ENCODE assay signal across 26 cellular contexts in genomic region chr1:211687462-211688215, GRCh38. TPM values are rescaled to one million over a fixed set of nuclear protein-coding genes. Genes with fewer than 3 reads are reported as not detected.
DNase-seq lines count a peak whose midpoint lies in the region; ATAC-seq and TF ChIP-seq lines count a peak whose summit lies in the region.
"Had no signal": no experiment of that assay in that cellular context is flagged by ENCODE, and none has a peak within 500 bp of the region (broad histone marks: within the 10 kb centered on the region; RNA-seq: fewer than 3 reads in every experiment).

No MANE protein-coding gene starts in this region.

- peak overlapping the region; percentile 65 for H3K27ac Mint-ChIP-seq in activated CD8-positive, alpha-beta memory T cell treated with anti-CD3 and anti-CD28 coated beads, Interleukin-2, amount 10 ng/mL, durations not matched to agents 7 days and 5 days
- H3K27ac Mint-ChIP-seq in HFFc6, result no peak overlapping the region
- H3K27ac Mint-ChIP-seq in activated CD8-positive, alpha-beta T cell treated with anti-CD3 and anti-CD28 coated beads, Interleukin-2, amount 10 ng/mL, durations not matched to agents 7 days and 5 days, result peak overlapping the region; percentile 31
- H3K27ac Mint-ChIP-seq: nephron had no signal

- H3K9me3 Mint-ChIP-seq in activated CD8-positive, alpha-beta memory T cell treated with anti-CD3 and anti-CD28 coated beads, Interleukin-2, amount 10 ng/mL, durations not matched to agents 7 days and 5 days (ENCODE audit: low read depth), result no peaks in the 10 kb centered on the region
- no peaks in the 10 kb centered on the region for H3K9me3 Mint-ChIP-seq in HFFc6
- no peaks in the 10 kb centered on the region for H3K9me3 Mint-ChIP-seq in activated CD8-positive, alpha-beta T cell treated with anti-CD3 and anti-CD28 coated beads, Interleukin-2, amount 10 ng/mL, durations not matched to agents 7 days and 5 days (ENCODE audit: insufficient read depth)
- H3K9me3 Mint-ChIP-seq: nephron had no signal

- peaks cover 17% of the 10 kb centered on the region for H3K4me1 Mint-ChIP-seq in activated CD8-positive, alpha-beta memory T cell treated with anti-CD3 and anti-CD28 coated beads, Interleukin-2, amount 10 ng/mL, durations not matched to agents 7 days and 5 days
- peaks cover 13% of the 10 kb centered on the region; the same call in 1 of the 2 replicates for H3K4me1 Mint-ChIP-seq in HFFc6 (ENCODE audit: low read depth)
- H3K4me1 Mint-ChIP-seq in activated CD8-positive, alpha-beta T cell treated with anti-CD3 and anti-CD28 coated beads, Interleukin-2, amount 10 ng/mL, durations not matched to agents 7 days and 5 days (ENCODE audit: low read depth), result peaks cover 21% of the 10 kb centered on the region

- peak overlapping the region; percentile 59 for H3K4me3 Mint-ChIP-seq in activated CD8-positive, alpha-beta memory T cell treated with anti-CD3 and anti-CD28 coated beads, Interleukin-2, amount 10 ng/mL, durations not matched to agents 7 days and 5 days
- H3K4me3 Mint-ChIP-seq in HFFc6, result peak overlapping the region; percentile 60; the same call in 1 of the 2 replicates
- peak overlapping the region; percentile 12 for H3K4me3 Mint-ChIP-seq in activated CD8-positive, alpha-beta T cell treated with anti-CD3 and anti-CD28 coated beads, Interleukin-2, amount 10 ng/mL, durations not matched to agents 7 days and 5 days
- H3K4me3 Mint-ChIP-seq: nephron had no signal

- TF ChIP-seq CTCF in HFFc6 (IDR thresholded peaks at IDR 0.05), result no peak

- no peak overlapping the region for H2BK15ac ChIP-seq in neuronal stem cell (ENCODE audit: low read length)

- WGBS in neuronal stem cell (ENCODE audit: extremely low coverage in 2 of 2, insufficient read length in 2 of 2, insufficient replicate concordance in 1 of 2), 2 donors, result no CpG with 5 or more reads among the region's 16 CpGs

- H3K4ac ChIP-seq in neuronal stem cell (ENCODE audit: low read length), result no peak overlapping the region

- no peak overlapping the region for H3K4me3 ChIP-seq in neuronal stem cell (ENCODE audit: low read length in 2 of 2)
- H3K4me3 ChIP-seq: A549, cardiac muscle cell, prostate gland, skin epidermis had no signal

- H3K9ac ChIP-seq in neuronal stem cell (ENCODE audit: low read depth, low read length, poor library complexity), result no peak overlapping the region

- H3K9me3 ChIP-seq in neuronal stem cell (replicated peaks in 1 of 2; ENCODE audit: control insufficient read depth in 2 of 2, insufficient read depth in 1 of 2, low read depth in 1 of 2, low read length in 2 of 2), result no peaks in the 10 kb centered on the region
- H3K9me3 ChIP-seq: A549, prostate gland had no signal

- H4K91ac ChIP-seq in neuronal stem cell (ENCODE audit: low read depth, low read length, poor library complexity), result no peak overlapping the region

- no peak overlapping the region for H3K4me2 ChIP-seq in neuronal stem cell (ENCODE audit: insufficient read depth, low read length, poor library complexity, severe bottlenecking)
- H3K4me2 ChIP-seq: A549 had no signal

- no peak overlapping the region for H3K27ac ChIP-seq in neuronal stem cell (replicated peaks; ENCODE audit: low read length)
- H3K27ac ChIP-seq: A549, cardiac muscle cell, prostate gland, skin epidermis had no signal

- POLR2A ChIA-PET in activated CD8-positive, alpha-beta T cell treated with anti-CD3 and anti-CD28 coated beads, Interleukin-2, amount 10 ng/mL, durations not matched to agents 7 days and 5 days (lab: Charles Lee), result no interaction called here

- H3K79me1 ChIP-seq in neuronal stem cell (ENCODE audit: low read depth, low read length), result no peaks in the 10 kb centered on the region

- H2BK120ac ChIP-seq in neuronal stem cell (ENCODE audit: low read depth, low read length), result no peak overlapping the region

- no peaks in the 10 kb centered on the region for H3K36me3 Mint-ChIP-seq in activated CD8-positive, alpha-beta memory T cell treated with anti-CD3 and anti-CD28 coated beads, Interleukin-2, amount 10 ng/mL, durations not matched to agents 7 days and 5 days
- no peaks in the 10 kb centered on the region for H3K36me3 Mint-ChIP-seq in HFFc6 (ENCODE audit: low read depth)
- no peaks in the 10 kb centered on the region for H3K36me3 Mint-ChIP-seq in activated CD8-positive, alpha-beta T cell treated with anti-CD3 and anti-CD28 coated beads, Interleukin-2, amount 10 ng/mL, durations not matched to agents 7 days and 5 days (ENCODE audit: low read depth)

- H3K23ac ChIP-seq in neuronal stem cell (ENCODE audit: low read depth, low read length, poor library complexity), result no peak overlapping the region

- H3K36me3 ChIP-seq in neuronal stem cell (replicated peaks in 1 of 2; ENCODE audit: control insufficient read depth in 2 of 2, insufficient read depth in 2 of 2, low read length in 2 of 2), result no peaks in the 10 kb centered on the region
- H3K36me3 ChIP-seq: cardiac muscle cell, prostate gland had no signal

- no peak overlapping the region for H2BK5ac ChIP-seq in neuronal stem cell (ENCODE audit: low read length)

- no peak overlapping the region for H2AK5ac ChIP-seq in neuronal stem cell (ENCODE audit: low read depth, low read length)

- peaks cover 0 to 2% of the 10 kb centered on the region in 2 donors for H3K4me1 ChIP-seq in neuronal stem cell (ENCODE audit: control insufficient read depth in 2 of 2, insufficient read depth in 1 of 2, low read depth in 1 of 2, low read length in 2 of 2)
- H3K4me1 ChIP-seq: A549, prostate gland had no signal

- H2BK12ac ChIP-seq in neuronal stem cell (ENCODE audit: low read length), result no peak overlapping the region

- H3K14ac ChIP-seq in neuronal stem cell (ENCODE audit: low read length), result no peak overlapping the region

- peaks cover 0 to 3% (median 0%) of the 10 kb centered on the region in 3 experiments for H3K27me3 ChIP-seq in neuronal stem cell (ENCODE audit: control insufficient read depth in 3 of 3, insufficient read depth in 3 of 3, low read depth in 1 of 3, low read length in 3 of 3)
- H3K27me3 ChIP-seq: cardiac muscle cell had no signal

- peak; percentile 50 for DNase-seq in activated CD8-positive, alpha-beta memory T cell treated with anti-CD3 and anti-CD28 coated beads, Interleukin-2, amount 10 ng/mL, durations not matched to agents 7 days and 5 days
- DNase-seq in activated CD8-positive, alpha-beta memory T cell treated with anti-CD3 and anti-CD28 coated beads, Interleukin-2, amount 50 U/mL, for 4 hours, result no peak
- DNase-seq in HFFc6, result no peak
- DNase-seq in activated CD8-positive, alpha-beta T cell treated with anti-CD3 and anti-CD28 coated beads, Interleukin-2, amount 10 ng/mL, durations not matched to agents 7 days and 5 days, result no peak
- DNase-seq in neuronal stem cell (ENCODE audit: low spot score), result no peak
- DNase-seq in Ammon's horn (ENCODE audit: low spot score), result no peak
- DNase-seq: activated CD8-positive, alpha-beta memory T cell treated with anti-CD3 and anti-CD28 coated beads for 24 hours; activated effector memory CD4-positive, alpha-beta T cell treated with anti-CD3 and anti-CD28 coated beads, Interleukin-2, amount 50 U/mL, for 16 hours; amygdala; dermis blood vessel endothelial cell; foreskin fibroblast; hippocampal formation; Kasumi-1; mammary epithelial cell; NCI-H1105 treated with DMSO at 0.1 percent for 48 hours; NCI-H510A; stimulated activated CD4-positive, alpha-beta T cell treated with anti-CD3 and anti-CD28 coated beads, Interleukin-2, amount 100 ng/mL, for 48 hours; substantia nigra; SW 1271 had no signal

- H4K8ac ChIP-seq in neuronal stem cell (ENCODE audit: low read depth, low read length), result no peak overlapping the region

- H3K27me3 Mint-ChIP-seq in activated CD8-positive, alpha-beta memory T cell treated with anti-CD3 and anti-CD28 coated beads, Interleukin-2, amount 10 ng/mL, durations not matched to agents 7 days and 5 days, result no peaks in the 10 kb centered on the region
- H3K27me3 Mint-ChIP-seq in HFFc6 (ENCODE audit: insufficient read depth), result peaks cover 41% of the 10 kb centered on the region
- H3K27me3 Mint-ChIP-seq in activated CD8-positive, alpha-beta T cell treated with anti-CD3 and anti-CD28 coated beads, Interleukin-2, amount 10 ng/mL, durations not matched to agents 7 days and 5 days (ENCODE audit: low read depth), result peaks cover 8% of the 10 kb centered on the region

- H2AFZ ChIP-seq in neuronal stem cell (ENCODE audit: low read length), result no peak overlapping the region

- no peak for ATAC-seq in activated CD8-positive, alpha-beta memory T cell treated with anti-CD3 and anti-CD28 coated beads, Interleukin-2, amount 10 ng/mL, durations not matched to agents 7 days and 5 days
- ATAC-seq in activated CD8-positive, alpha-beta T cell treated with anti-CD3 and anti-CD28 coated beads, Interleukin-2, amount 10 ng/mL, durations not matched to agents 7 days and 5 days, result no peak
- ATAC-seq in GM18867 (IDR thresholded peaks at IDR 0.05; ENCODE audit: unreplicated experiment) (no peak), HG03432 (IDR thresholded peaks at IDR 0.05; ENCODE audit: unreplicated experiment) (no peak)
- ATAC-seq: A549 had no signal

- CTCF ChIA-PET in activated CD8-positive, alpha-beta memory T cell treated with anti-CD3 and anti-CD28 coated beads, Interleukin-2, amount 10 ng/mL, durations not matched to agents 7 days and 5 days (lab: Charles Lee), result interaction anchor here (0.8 to 3.5 kb wide), 2 partner anchors 11 to 292 kb away, joined by 3 to 24 read pairs; no protein-coding TSS in a partner anchor
- CTCF ChIA-PET in activated CD8-positive, alpha-beta T cell treated with anti-CD3 and anti-CD28 coated beads, Interleukin-2, amount 10 ng/mL, durations not matched to agents 7 days and 5 days (lab: Charles Lee), result interaction anchor here (1.1 kb wide), 1 partner anchor 11 kb away, joined by 8 read pairs; no protein-coding TSS in a partner anchor

- H3K18ac ChIP-seq in neuronal stem cell (ENCODE audit: low read length), result peak overlapping the region; percentile 5

RNA-seq across cellular contexts. Expression of gene NEK2, which starts 12.2 kb away (rescaled TPM):
- total RNA-seq in activated CD8-positive, alpha-beta memory T cell treated with anti-CD3 and anti-CD28 coated beads, Interleukin-2, amount 10 ng/mL, durations not matched to agents 7 days and 5 days, result 10 to 100 TPM; 42.5 to 48.4 TPM
- 10 to 100 TPM; 10.2 to 28.6 (median 26.8) TPM for total RNA-seq in HFFc6 (2021; fragmentation: NEBNext Ultra II Directional; extraction: Animal tissue kit (Norgen Biotek cat#: 25700))
- total RNA-seq in activated CD8-positive, alpha-beta T cell treated with anti-CD3 and anti-CD28 coated beads, Interleukin-2, amount 10 ng/mL, durations not matched to agents 7 days and 5 days, result 10 to 100 TPM; 52.6 to 54.1 TPM
- 35.5 TPM for polyA plus RNA-seq in neuronal stem cell (2013, experiment 1 of 2)
- polyA plus RNA-seq in neuronal stem cell (2013, experiment 2 of 2), result 36.7 TPM
